In the genomic region with DNA sequence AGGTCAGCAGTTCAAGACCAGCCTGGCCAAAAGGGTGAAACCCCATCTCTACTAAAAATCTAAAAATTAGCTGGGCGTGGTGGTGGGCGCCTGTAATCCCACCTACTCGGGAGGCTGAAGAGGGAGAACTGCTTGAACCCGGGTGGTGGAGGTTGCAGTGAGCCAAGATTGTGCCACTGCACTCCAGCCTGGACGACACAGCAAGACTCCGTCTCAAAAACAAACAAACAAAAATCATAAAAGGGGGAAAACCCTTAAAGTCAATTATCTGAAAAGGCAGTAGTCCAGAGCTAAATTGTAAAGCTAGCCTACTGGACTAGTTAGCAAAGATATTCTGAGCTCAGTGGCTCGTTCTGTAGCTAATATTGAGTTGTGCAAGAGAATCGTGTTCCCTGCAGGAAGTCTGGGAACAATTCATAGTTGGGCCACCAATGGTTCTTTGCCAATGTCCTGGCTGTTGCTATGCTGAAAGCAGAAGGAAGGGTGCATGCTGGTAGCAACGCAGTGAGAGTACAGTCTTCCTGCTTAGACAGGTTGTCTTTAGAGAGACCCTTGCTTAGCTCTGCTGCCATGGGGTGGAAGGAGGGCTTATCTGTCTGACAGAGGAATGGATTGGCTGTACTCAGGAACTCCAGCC, we compare ENCODE assay signal across 15 cellular contexts. TPM values are rescaled to one million over a fixed set of nuclear protein-coding genes. Genes with fewer than 3 reads are reported as not detected.
DNase-seq lines count a peak whose midpoint lies in the region; ATAC-seq and TF ChIP-seq lines count a peak whose summit lies in the region.
"Had no signal": no experiment of that assay in that cellular context is flagged by ENCODE, and none has a peak within 500 bp of the region (broad histone marks: within the 10 kb centered on the region; RNA-seq: fewer than 3 reads in every experiment).

No MANE protein-coding gene starts in this region.

- peak overlapping the region; percentile 37 for H3K27ac ChIP-seq in hepatocyte
- H3K27ac ChIP-seq: gastrocnemius medialis, SJCRH30 had no signal

- H3K27ac Mint-ChIP-seq in activated naive CD4-positive, alpha-beta T cell treated with anti-CD3 and anti-CD28 coated beads for 36 hours = peak overlapping the region; percentile 86
- H3K27ac Mint-ChIP-seq in activated T-cell treated with anti-CD3 and anti-CD28 coated beads, Interleukin-2, amount 50 U/mL, for 72 hours = peak overlapping the region; percentile 81
- peak overlapping the region in 1 of 2 donors; percentile 61 for H3K27ac Mint-ChIP-seq in stimulated activated naive CD8-positive, alpha-beta T cell treated with anti-CD3 and anti-CD28 coated beads, Interleukin-15, amount 100 ng/mL, for 72 hours

- H3K9me3 ChIP-seq in hepatocyte (ENCODE audit: low read depth) = no peaks in the 10 kb centered on the region
- H3K9me3 ChIP-seq: breast epithelium, gastrocnemius medialis, SJCRH30 had no signal

- CTCF ChIA-PET in activated naive CD4-positive, alpha-beta T cell treated with anti-CD3 and anti-CD28 coated beads for 36 hours (lab: Charles Lee) = interaction anchor here (0.7 to 1.0 kb wide), 3 partner anchors 24 to 690 kb away, joined by 3 read pairs; no protein-coding TSS in a partner anchor

- TF ChIP-seq CTCF in hepatocyte (IDR thresholded peaks at IDR 0.05; ENCODE audit: poor library complexity) = no peak

- H3K9me3 Mint-ChIP-seq in activated naive CD4-positive, alpha-beta T cell treated with anti-CD3 and anti-CD28 coated beads for 36 hours = no peaks in the 10 kb centered on the region
- H3K9me3 Mint-ChIP-seq in activated T-cell treated with anti-CD3 and anti-CD28 coated beads, Interleukin-2, amount 50 U/mL, for 72 hours = no peaks in the 10 kb centered on the region
- no peaks in the 10 kb centered on the region for H3K9me3 Mint-ChIP-seq in stimulated activated naive CD8-positive, alpha-beta T cell treated with anti-CD3 and anti-CD28 coated beads, Interleukin-15, amount 100 ng/mL, for 72 hours

- WGBS in hepatocyte (ENCODE audit: low lambda C conversion rate, missing lambda C conversion rate) = 95% methylated on average over 9 of the region's 9 CpGs

- H3K4me2 ChIP-seq in hepatocyte = peak overlapping the region; percentile 95

- no peaks in the 10 kb centered on the region for H3K27me3 Mint-ChIP-seq in activated naive CD4-positive, alpha-beta T cell treated with anti-CD3 and anti-CD28 coated beads for 36 hours (ENCODE audit: low read depth)
- no peaks in the 10 kb centered on the region for H3K27me3 Mint-ChIP-seq in activated T-cell treated with anti-CD3 and anti-CD28 coated beads, Interleukin-2, amount 50 U/mL, for 72 hours (ENCODE audit: low read depth)
- H3K27me3 Mint-ChIP-seq in stimulated activated naive CD8-positive, alpha-beta T cell treated with anti-CD3 and anti-CD28 coated beads, Interleukin-15, amount 100 ng/mL, for 72 hours = no peaks in the 10 kb centered on the region

- peaks cover 75% of the 10 kb centered on the region for H3K79me2 ChIP-seq in hepatocyte

- no peak overlapping the region for H3K4me3 ChIP-seq in hepatocyte
- H3K4me3 ChIP-seq: breast epithelium, gastrocnemius medialis, SJCRH30 had no signal

- no peak for ATAC-seq in activated T-cell treated with anti-CD3 and anti-CD28 coated beads, Interleukin-2, amount 50 U/mL, for 72 hours (replicated peaks in 1 of 2)
- ATAC-seq in stimulated activated naive CD8-positive, alpha-beta T cell treated with anti-CD3 and anti-CD28 coated beads, Interleukin-15, amount 100 ng/mL, for 72 hours = no peak
- no peak for ATAC-seq in HG03039 (IDR thresholded peaks at IDR 0.05; ENCODE audit: unreplicated experiment)
- ATAC-seq: gastrocnemius medialis had no signal

- peaks cover 21% of the 10 kb centered on the region for H4K20me1 ChIP-seq in hepatocyte (ENCODE audit: insufficient read depth, poor library complexity, severe bottlenecking)

- H3K36me3 Mint-ChIP-seq in activated naive CD4-positive, alpha-beta T cell treated with anti-CD3 and anti-CD28 coated beads for 36 hours (ENCODE audit: low read depth) = peaks cover 93% of the 10 kb centered on the region
- peaks cover 35 to 81% of the 10 kb centered on the region in 2 donors for H3K36me3 Mint-ChIP-seq in activated T-cell treated with anti-CD3 and anti-CD28 coated beads, Interleukin-2, amount 50 U/mL, for 72 hours (ENCODE audit: insufficient read depth in 2 of 2)

- H3K4me3 Mint-ChIP-seq in activated naive CD4-positive, alpha-beta T cell treated with anti-CD3 and anti-CD28 coated beads for 36 hours = peak overlapping the region; percentile 99
- peak overlapping the region; percentile 98 for H3K4me3 Mint-ChIP-seq in activated T-cell treated with anti-CD3 and anti-CD28 coated beads, Interleukin-2, amount 50 U/mL, for 72 hours
- H3K4me3 Mint-ChIP-seq in stimulated activated naive CD8-positive, alpha-beta T cell treated with anti-CD3 and anti-CD28 coated beads, Interleukin-15, amount 100 ng/mL, for 72 hours = peak overlapping the region; percentile 95 to 97

- no peaks in the 10 kb centered on the region for H3K9me2 ChIP-seq in hepatocyte (replicated peaks; ENCODE audit: insufficient read depth)

- no peaks in the 10 kb centered on the region for H3K27me3 ChIP-seq in hepatocyte
- H3K27me3 ChIP-seq: breast epithelium, gastrocnemius medialis, SJCRH30 had no signal

- intact Hi-C loops in activated naive CD4-positive, alpha-beta T cell treated with anti-CD3 and anti-CD28 coated beads for 36 hours (cut with micrococcal nuclease) = no loop called here

- H3K36me3 ChIP-seq in hepatocyte (replicated peaks; ENCODE audit: insufficient read depth, low read depth) = no peaks in the 10 kb centered on the region
- H3K36me3 ChIP-seq: breast epithelium had no signal

- no peak overlapping the region for H2AFZ ChIP-seq in hepatocyte

- H3K4me1 Mint-ChIP-seq in activated naive CD4-positive, alpha-beta T cell treated with anti-CD3 and anti-CD28 coated beads for 36 hours (ENCODE audit: low read depth) = peaks cover 67% of the 10 kb centered on the region
- peaks cover 75% of the 10 kb centered on the region for H3K4me1 Mint-ChIP-seq in activated T-cell treated with anti-CD3 and anti-CD28 coated beads, Interleukin-2, amount 50 U/mL, for 72 hours (ENCODE audit: low read depth)
- H3K4me1 Mint-ChIP-seq in stimulated activated naive CD8-positive, alpha-beta T cell treated with anti-CD3 and anti-CD28 coated beads, Interleukin-15, amount 100 ng/mL, for 72 hours = peaks cover 69% of the 10 kb centered on the region

- peaks cover 19% of the 10 kb centered on the region for H3K4me1 ChIP-seq in hepatocyte (ENCODE audit: insufficient read depth)

- no peak for DNase-seq in activated naive CD4-positive, alpha-beta T cell treated with anti-CD3 and anti-CD28 coated beads for 36 hours
- DNase-seq in activated naive CD4-positive, alpha-beta T cell treated with anti-CD3 and anti-CD28 coated beads, Interleukin-2, amount 50 U/mL, for 16 hours = no peak
- no peak for DNase-seq in activated T-cell treated with anti-CD3 and anti-CD28 coated beads, Interleukin-2, amount 50 U/mL, for 72 hours
- DNase-seq in hepatocyte (ENCODE audit: low spot score) (no peak), NCI-H748 treated with DMSO at 0.1 percent for 48 hours (lab: John Stamatoyannopoulos, UW) (no peak), SHP77 (lab: John Stamatoyannopoulos, UW) (no peak)
- DNase-seq in stimulated activated naive CD8-positive, alpha-beta T cell treated with anti-CD3 and anti-CD28 coated beads, Interleukin-15, amount 100 ng/mL, for 72 hours = no peak
- DNase-seq: DMS79; gastrocnemius medialis; NCI-H2029; posterior cingulate gyrus; SJCRH30; stimulated activated CD4-positive, alpha-beta T cell treated with anti-CD3 and anti-CD28 coated beads, Interleukin-12 subunit alpha, Interleukin-12 subunit beta, amount 100 ng/mL, for 4 hours had no signal

RNA-seq across cellular contexts. Expression of gene TGOLN2, which starts 4.3 kb away (rescaled TPM):
- 10 to 100 TPM; 82.5 to 85.4 TPM for total RNA-seq in activated naive CD4-positive, alpha-beta T cell treated with anti-CD3 and anti-CD28 coated beads for 36 hours
- 100 to 1,000 TPM; 102 to 106 TPM for total RNA-seq in activated T-cell treated with anti-CD3 and anti-CD28 coated beads, Interleukin-2, amount 50 U/mL, for 72 hours
- 66.5 and 72.0 TPM in 2 replicates for total RNA-seq in hepatocyte
- 51.1 and 52.4 TPM in 2 replicates for polyA plus RNA-seq in hepatocyte

RNA-seq across cellular contexts. Expression of gene RETSAT, which starts 30.9 kb away (rescaled TPM):
- 10 to 100 TPM; 19.7 to 24.5 TPM for total RNA-seq in activated naive CD4-positive, alpha-beta T cell treated with anti-CD3 and anti-CD28 coated beads for 36 hours
- total RNA-seq in activated T-cell treated with anti-CD3 and anti-CD28 coated beads, Interleukin-2, amount 50 U/mL, for 72 hours = 10 to 100 TPM; 26.8 to 31.8 TPM
- 55.3 and 58.5 TPM in 2 replicates for total RNA-seq in hepatocyte
- 22.2 and 24.7 TPM in 2 replicates for polyA plus RNA-seq in hepatocyte

RNA-seq across cellular contexts. Expression of gene ELMOD3, which starts 31.1 kb away (rescaled TPM):
- total RNA-seq in activated naive CD4-positive, alpha-beta T cell treated with anti-CD3 and anti-CD28 coated beads for 36 hours = 10 to 100 TPM; 14.8 to 15.4 TPM
- total RNA-seq in activated T-cell treated with anti-CD3 and anti-CD28 coated beads, Interleukin-2, amount 50 U/mL, for 72 hours = 10 to 100 TPM; 19.3 to 23.7 TPM
- 17.6 and 25.1 TPM in 2 replicates for total RNA-seq in hepatocyte
- 16.4 and 18.1 TPM in 2 replicates for polyA plus RNA-seq in hepatocyte
